ENCODE assay signal across 9 cellular contexts in the genomic region with DNA sequence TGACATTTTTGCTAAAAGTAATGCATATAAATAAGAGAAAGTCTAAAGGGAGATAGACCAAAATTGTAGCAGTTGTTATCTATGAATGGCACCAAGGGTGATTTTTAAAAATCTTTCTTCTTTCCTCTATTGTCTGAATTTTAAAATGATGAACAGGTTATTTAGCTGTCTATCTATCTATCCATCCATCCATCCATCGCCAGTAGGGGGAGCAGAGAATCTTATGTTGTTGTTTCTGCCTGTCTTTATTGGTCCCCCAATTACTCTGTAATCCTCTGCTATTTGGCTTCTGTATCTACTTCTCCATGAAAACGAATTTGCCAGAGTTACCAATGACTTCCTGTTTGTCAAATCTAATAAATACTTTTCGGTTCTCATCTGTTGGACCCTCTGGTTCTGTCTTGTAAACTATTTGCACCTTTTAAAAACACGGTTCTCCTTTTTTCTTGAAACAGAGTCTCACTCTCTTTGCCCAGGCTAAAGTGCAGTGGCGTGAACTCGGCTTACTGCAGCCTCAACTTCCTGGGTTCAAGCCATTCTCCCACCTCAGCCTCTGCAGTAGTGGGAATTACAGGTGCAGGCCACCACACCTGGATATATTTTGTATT.
DNase-seq lines count a peak whose midpoint lies in the region; ATAC-seq, FAIRE-seq and TF ChIP-seq lines count a peak whose summit lies in the region.
"Had no signal": no experiment of that assay in that cellular context is flagged by ENCODE, and none has a peak within 500 bp of the region (broad histone marks: within the 10 kb centered on the region; RNA-seq: fewer than 3 reads in every experiment).

No MANE protein-coding gene starts in this region.

- no peak overlapping the region for H2AFZ ChIP-seq in HepG2 (ENCODE audit: low read length)

- POLR2A ChIA-PET in HepG2 (lab: Yijun Ruan, JAX), result no interaction called here

- H3K4me3 ChIP-seq in bronchial epithelial cell (ENCODE audit: low read depth, low read length) (no peak overlapping the region), HepG2 (replicated peaks in 1 of 3; ENCODE audit: insufficient read depth in 1 of 3, low read depth in 2 of 3, low read length in 3 of 3) (no peak overlapping the region)

- H3K4me2 ChIP-seq in HepG2 (ENCODE audit: low read depth, low read length), result no peak overlapping the region

- H3K9me3 ChIP-seq in HepG2 (ENCODE audit: low read length), result no peaks in the 10 kb centered on the region

- H3K36me3 ChIP-seq in bronchial epithelial cell (ENCODE audit: control insufficient read depth, insufficient read depth, low read length), result no peaks in the 10 kb centered on the region
- H3K36me3 ChIP-seq in HepG2 (replicated peaks in 1 of 2; ENCODE audit: control insufficient read depth in 1 of 2, insufficient read depth in 2 of 2, low read length in 2 of 2), result no peaks in the 10 kb centered on the region

- TF ChIP-seq RAD21 in HepG2 (CRISPR knock-in tag; IDR thresholded peaks at IDR 0.05), result no peak

- no peaks in the 10 kb centered on the region; the same call in 1 of the 2 replicates for H4K20me1 ChIP-seq in HepG2 (ENCODE audit: insufficient read depth, low read length)

- TF ChIP-seq POLR2A in HepG2 (IDR thresholded peaks at IDR 0.05; ENCODE audit: insufficient read depth in 1 of 2, low read depth in 2 of 2, low read length in 2 of 2), result no peak

- no peaks in the 10 kb centered on the region for H3K4me1 ChIP-seq in HepG2 (ENCODE audit: insufficient read depth, low read length)

- peak; percentile 72 for DNase-seq in A172 (ENCODE audit: low spot score)
- peak; percentile 67 for DNase-seq in NCI-H748 (lab: John Stamatoyannopoulos, UW; ENCODE audit: unreplicated experiment)
- peak; percentile 48 for DNase-seq in bronchial epithelial cell (ENCODE audit: low read depth)
- peak; percentile 35 for DNase-seq in HepG2 (ENCODE audit: low spot score)
- DNase-seq in NCI-H226, result no peak
- no peak for DNase-seq in DMS79 treated with DMSO at 0.1 percent for 48 hours (lab: John Stamatoyannopoulos, UW)

- no peaks in the 10 kb centered on the region for H3K79me2 ChIP-seq in HepG2 (ENCODE audit: insufficient read depth, low read length)

- 7% methylated on average over 6 of the region's 6 CpGs for WGBS in HepG2 (ENCODE audit: low lambda C conversion rate)

- peaks cover 4% of the 10 kb centered on the region for H3K27me3 ChIP-seq in bronchial epithelial cell (ENCODE audit: control insufficient read depth, insufficient read depth, low read length)
- no peaks in the 10 kb centered on the region for H3K27me3 ChIP-seq in HepG2 (ENCODE audit: control insufficient read depth in 1 of 2, insufficient read depth in 2 of 2, low read length in 2 of 2)

- peak; percentile 69 for TF ChIP-seq CTCF in GM12872 (IDR thresholded peaks at IDR 0.05; ENCODE audit: insufficient read depth, low read depth, low read length)
- TF ChIP-seq CTCF in bronchial epithelial cell (IDR thresholded peaks at IDR 0.05; ENCODE audit: insufficient read depth, low read length, severe bottlenecking), result peak; percentile 64
- TF ChIP-seq CTCF in HepG2 (CRISPR knock-in tag; IDR thresholded peaks at IDR 0.05), result peak; percentile 57

- in situ Hi-C loops in HepG2 (cut with HindIII; ENCODE audit: extremely low pct_ligation_motif_present, low pct_unique_long_range_greater_than_20kb), result loop anchor here (10.0 kb wide), 1 partner anchor 208 kb away; no protein-coding TSS in a partner anchor

- CTCF ChIA-PET in HepG2 (lab: Yijun Ruan, JAX; ENCODE audit: low intra/inter-chr PET ratio, low total read pairs), result no interaction called here

- no peak overlapping the region for H3K27ac ChIP-seq in HepG2 (ENCODE audit: extremely low read length, insufficient read depth, low read length)

- intact Hi-C loops in HepG2 (cut with micrococcal nuclease; ENCODE audit: unreplicated experiment), result loop anchor here (5.0 kb wide), 1 partner anchor 211 kb away; no protein-coding TSS in a partner anchor

- H3K9ac ChIP-seq in HepG2 (ENCODE audit: insufficient read depth, low read depth, low read length), result no peak overlapping the region

- ATAC-seq in HG03175 (IDR thresholded peaks at IDR 0.05; ENCODE audit: unreplicated experiment) (peak; percentile 62), HepG2 (peak; percentile 80)

- TF ChIP-seq EP300 in HepG2 (IDR thresholded peaks at IDR 0.05; ENCODE audit: low read depth in 2 of 2, low read length in 2 of 2), result no peak
- TF ChIP-seq EP300 in HepG2 (CRISPR knock-in tag; IDR thresholded peaks at IDR 0.05; ENCODE audit: borderline replicate concordance), result no peak

- FAIRE-seq in bronchial epithelial cell (lab: Jason Lieb, UNC) (no peak), HepG2 (lab: Jason Lieb, UNC) (no peak)
- FAIRE-seq: colon had no signal

- BruUV-seq in HepG2 (replicated peaks; lab: Mats Ljungman, UMichigan), result no TSS peak

TF ChIP-seq in HepG2, 621 proteins besides CTCF, POLR2A, EP300 and RAD21:
- TF ChIP-seq, protein P1, sequence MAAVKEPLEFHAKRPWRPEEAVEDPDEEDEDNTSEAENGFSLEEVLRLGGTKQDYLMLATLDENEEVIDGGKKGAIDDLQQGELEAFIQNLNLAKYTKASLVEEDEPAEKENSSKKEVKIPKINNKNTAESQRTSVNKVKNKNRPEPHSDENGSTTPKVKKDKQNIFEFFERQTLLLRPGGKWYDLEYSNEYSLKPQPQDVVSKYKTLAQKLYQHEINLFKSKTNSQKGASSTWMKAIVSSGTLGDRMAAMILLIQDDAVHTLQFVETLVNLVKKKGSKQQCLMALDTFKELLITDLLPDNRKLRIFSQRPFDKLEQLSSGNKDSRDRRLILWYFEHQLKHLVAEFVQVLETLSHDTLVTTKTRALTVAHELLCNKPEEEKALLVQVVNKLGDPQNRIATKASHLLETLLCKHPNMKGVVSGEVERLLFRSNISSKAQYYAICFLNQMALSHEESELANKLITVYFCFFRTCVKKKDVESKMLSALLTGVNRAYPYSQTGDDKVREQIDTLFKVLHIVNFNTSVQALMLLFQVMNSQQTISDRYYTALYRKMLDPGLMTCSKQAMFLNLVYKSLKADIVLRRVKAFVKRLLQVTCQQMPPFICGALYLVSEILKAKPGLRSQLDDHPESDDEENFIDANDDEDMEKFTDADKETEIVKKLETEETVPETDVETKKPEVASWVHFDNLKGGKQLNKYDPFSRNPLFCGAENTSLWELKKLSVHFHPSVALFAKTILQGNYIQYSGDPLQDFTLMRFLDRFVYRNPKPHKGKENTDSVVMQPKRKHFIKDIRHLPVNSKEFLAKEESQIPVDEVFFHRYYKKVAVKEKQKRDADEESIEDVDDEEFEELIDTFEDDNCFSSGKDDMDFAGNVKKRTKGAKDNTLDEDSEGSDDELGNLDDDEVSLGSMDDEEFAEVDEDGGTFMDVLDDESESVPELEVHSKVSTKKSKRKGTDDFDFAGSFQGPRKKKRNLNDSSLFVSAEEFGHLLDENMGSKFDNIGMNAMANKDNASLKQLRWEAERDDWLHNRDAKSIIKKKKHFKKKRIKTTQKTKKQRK (IDR thresholded peaks at IDR 0.05; ENCODE audit: low read length), result no peak
- TF ChIP-seq PCBP1 (IDR thresholded peaks at IDR 0.05; ENCODE audit: borderline replicate concordance, low read depth, low read length), result no peak
- TF ChIP-seq MED1 (CRISPR knock-in tag; IDR thresholded peaks at IDR 0.05), result no peak
- no peak for TF ChIP-seq FOXK1 (CRISPR knock-in tag; IDR thresholded peaks at IDR 0.05; ENCODE audit: borderline replicate concordance, low read depth)
- peak; percentile 51 for TF ChIP-seq STAG1 (CRISPR knock-in tag; IDR thresholded peaks at IDR 0.05)
- TF ChIP-seq IKZF4 (CRISPR knock-in tag; IDR thresholded peaks at IDR 0.05; ENCODE audit: borderline replicate concordance, low read depth, not compliant biosample characterization), result no peak
- no peak for TF ChIP-seq PTBP1 (IDR thresholded peaks at IDR 0.05; ENCODE audit: low read depth, low read length, poor library complexity, severe bottlenecking)
- TF ChIP-seq RBM39 (IDR thresholded peaks at IDR 0.05; ENCODE audit: low read depth, low read length, poor library complexity, severe bottlenecking), result no peak

Comparison
In these comparisons a context has a peak if more than half of its experiments do, and no peak if none do; other contexts are left out.
1. DNase-seq: peak in A172 (single experiment), NCI-H748 (single experiment), bronchial epithelial cell (single experiment) and HepG2 (single experiment); none in NCI-H226 (single experiment) and DMS79 treated with DMSO at 0.1 percent for 48 hours (single experiment).
2. Peak in every context shown above with its lines, with median percentiles within 50 percentile points of each other: CTCF ChIP-seq.